12 cellular contexts compared by ENCODE assay signal in the genomic region with DNA sequence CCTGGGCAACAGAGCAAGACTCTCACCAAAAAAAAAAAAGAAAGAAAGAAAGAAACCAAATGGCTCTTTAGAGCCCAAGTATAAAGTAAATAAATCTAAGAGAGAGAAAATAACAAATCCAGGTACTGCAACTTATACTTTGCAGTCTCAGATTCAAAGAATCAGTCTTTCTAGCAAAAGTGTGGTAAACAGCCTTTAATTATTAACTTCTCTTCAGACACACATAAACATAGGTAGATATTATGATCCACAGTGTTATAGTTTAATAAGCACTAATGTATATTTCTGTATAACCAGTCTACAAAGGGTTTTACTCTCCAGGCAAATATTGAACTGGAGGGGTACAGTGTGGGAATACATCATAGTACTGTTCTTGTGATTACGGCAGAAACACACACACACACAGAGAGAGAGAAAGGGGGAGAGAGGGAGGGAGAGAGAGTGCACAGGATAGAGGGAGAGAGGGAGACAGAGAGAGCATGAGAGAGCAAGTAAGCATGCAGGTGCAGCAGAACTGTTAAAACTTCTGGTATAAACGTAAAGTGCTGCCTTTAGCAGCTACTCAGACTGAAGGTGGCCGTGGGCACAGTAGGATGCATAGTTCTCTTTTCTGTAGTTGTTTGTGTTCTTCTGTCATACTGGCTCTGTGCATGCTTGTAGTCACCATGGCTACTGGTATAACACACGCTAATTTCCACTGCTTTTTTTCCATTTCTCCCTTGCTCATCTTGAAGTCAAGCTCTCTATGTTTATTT. TPM values are rescaled to one million over a fixed set of nuclear protein-coding genes. Genes with fewer than 3 reads are reported as not detected.
DNase-seq lines count a peak whose midpoint lies in the region; ATAC-seq and FAIRE-seq lines count a peak whose summit lies in the region.
"Had no signal": no experiment of that assay in that cellular context is flagged by ENCODE, and none has a peak within 500 bp of the region (broad histone marks: within the 10 kb centered on the region; RNA-seq: fewer than 3 reads in every experiment).

No MANE protein-coding gene starts in this region.

- H3K27me3 Mint-ChIP-seq in activated T-helper 1 cell treated with anti-CD3 and anti-CD28 coated beads, Interleukin-12 subunit alpha, Interleukin-12 subunit beta, Interleukin-2, Interleukin-4 antibody, amounts not matched to agents 30 ng/mL and 10 ng/mL and 1 ng/mL, durations not matched to agents 14 hours and 24 hours and 36 hours (ENCODE audit: insufficient read depth): no peaks in the 10 kb centered on the region
- H3K27me3 Mint-ChIP-seq: activated naive CD4-positive, alpha-beta T cell treated with anti-CD3 and anti-CD28 coated beads, Interleukin-2, amount 50 U/mL, for 24 hours had no signal

- no peaks in the 10 kb centered on the region for H3K36me3 Mint-ChIP-seq in activated T-helper 1 cell treated with anti-CD3 and anti-CD28 coated beads, Interleukin-12 subunit alpha, Interleukin-12 subunit beta, Interleukin-2, Interleukin-4 antibody, amounts not matched to agents 30 ng/mL and 10 ng/mL and 1 ng/mL, durations not matched to agents 14 hours and 24 hours and 36 hours (ENCODE audit: low read depth)

- ATAC-seq in GM18508 (IDR thresholded peaks at IDR 0.05; ENCODE audit: insufficient read depth, unreplicated experiment): peak; percentile 53
- peak; percentile 68 for ATAC-seq in GM21619 (IDR thresholded peaks at IDR 0.05; ENCODE audit: unreplicated experiment)

- DNase-seq in HT1080 (ENCODE audit: low read depth) (peak; percentile 3), kidney tubule cell (ENCODE audit: low spot score) (peak; percentile 51), RCC 7860 (ENCODE audit: low spot score) (no peak), CD1c-positive myeloid dendritic cell (ENCODE audit: extremely low spot score) (no peak), DMS79 treated with DMSO at 0.1 percent for 48 hours (lab: John Stamatoyannopoulos, UW) (no peak)
- DNase-seq in activated T-helper 1 cell treated with anti-CD3 and anti-CD28 coated beads, Interleukin-12 subunit alpha, Interleukin-12 subunit beta, Interleukin-2, Interleukin-4 antibody, amounts not matched to agents 30 ng/mL and 10 ng/mL and 1 ng/mL, durations not matched to agents 14 hours and 24 hours and 36 hours (ENCODE audit: low spot score): no peak
- DNase-seq: esophagus squamous epithelium; NK-92 treated with Interleukin-12 subunit alpha and Interleukin-12 subunit beta, amount 100 ng/mL, for 24 hours had no signal

- no peak for FAIRE-seq in RCC 7860 (lab: Jason Lieb, UNC)
- FAIRE-seq: GM19239 had no signal

- peaks cover 6% of the 10 kb centered on the region for H3K4me1 Mint-ChIP-seq in activated T-helper 1 cell treated with anti-CD3 and anti-CD28 coated beads, Interleukin-12 subunit alpha, Interleukin-12 subunit beta, Interleukin-2, Interleukin-4 antibody, amounts not matched to agents 30 ng/mL and 10 ng/mL and 1 ng/mL, durations not matched to agents 14 hours and 24 hours and 36 hours (ENCODE audit: low read depth)

- intact Hi-C loops in activated T-helper 1 cell treated with anti-CD3 and anti-CD28 coated beads, Interleukin-12 subunit alpha, Interleukin-12 subunit beta, Interleukin-2, Interleukin-4 antibody, amounts not matched to agents 30 ng/mL and 10 ng/mL and 1 ng/mL, durations not matched to agents 14 hours and 24 hours and 36 hours (cut with micrococcal nuclease): no loop called here

- H3K9me3 Mint-ChIP-seq in activated T-helper 1 cell treated with anti-CD3 and anti-CD28 coated beads, Interleukin-12 subunit alpha, Interleukin-12 subunit beta, Interleukin-2, Interleukin-4 antibody, amounts not matched to agents 30 ng/mL and 10 ng/mL and 1 ng/mL, durations not matched to agents 14 hours and 24 hours and 36 hours: no peaks in the 10 kb centered on the region
- H3K9me3 Mint-ChIP-seq: activated naive CD4-positive, alpha-beta T cell treated with anti-CD3 and anti-CD28 coated beads, Interleukin-2, amount 50 U/mL, for 24 hours had no signal

- H3K4me3 Mint-ChIP-seq in activated T-helper 1 cell treated with anti-CD3 and anti-CD28 coated beads, Interleukin-12 subunit alpha, Interleukin-12 subunit beta, Interleukin-2, Interleukin-4 antibody, amounts not matched to agents 30 ng/mL and 10 ng/mL and 1 ng/mL, durations not matched to agents 14 hours and 24 hours and 36 hours: no peak overlapping the region
- H3K4me3 Mint-ChIP-seq: activated naive CD4-positive, alpha-beta T cell treated with anti-CD3 and anti-CD28 coated beads, Interleukin-2, amount 50 U/mL, for 24 hours had no signal

- H3K27ac Mint-ChIP-seq in activated T-helper 1 cell treated with anti-CD3 and anti-CD28 coated beads, Interleukin-12 subunit alpha, Interleukin-12 subunit beta, Interleukin-2, Interleukin-4 antibody, amounts not matched to agents 30 ng/mL and 10 ng/mL and 1 ng/mL, durations not matched to agents 14 hours and 24 hours and 36 hours: no peak overlapping the region
- H3K27ac Mint-ChIP-seq: activated naive CD4-positive, alpha-beta T cell treated with anti-CD3 and anti-CD28 coated beads, Interleukin-2, amount 50 U/mL, for 24 hours had no signal

RNA-seq across cellular contexts. Expression of gene MTMR2, which starts 32.3 kb away (rescaled TPM):
- total RNA-seq in HT1080 (2014; rRNA removed; shearing (Covaris generic)): 20.3 and 29.5 TPM in 2 replicates
- polyA plus RNA-seq in HT1080 (2015; cell fraction: cytosol; rRNA removed): 32.9 and 45.0 TPM in 2 replicates
- polyA plus RNA-seq in HT1080 (2015; cell fraction: nucleus; rRNA removed): 23.2 and 24.0 TPM in 2 replicates
- total RNA-seq in activated T-helper 1 cell treated with anti-CD3 and anti-CD28 coated beads, Interleukin-12 subunit alpha, Interleukin-12 subunit beta, Interleukin-2, Interleukin-4 antibody, amounts not matched to agents 30 ng/mL and 10 ng/mL and 1 ng/mL, durations not matched to agents 14 hours and 24 hours and 36 hours: 41.3 and 41.7 TPM in 2 replicates

Comparison
In these comparisons a context has a peak if more than half of its experiments do, and no peak if none do; other contexts are left out.
1. DNase-seq: peak in HT1080 (single experiment) and kidney tubule cell (single experiment); none in RCC 7860 (single experiment), activated T-helper 1 cell treated with anti-CD3 and anti-CD28 coated beads, Interleukin-12 subunit alpha, Interleukin-12 subunit beta, Interleukin-2, Interleukin-4 antibody, amounts not matched to agents 30 ng/mL and 10 ng/mL and 1 ng/mL, durations not matched to agents 14 hours and 24 hours and 36 hours (single experiment), CD1c-positive myeloid dendritic cell (single experiment) and DMS79 treated with DMSO at 0.1 percent for 48 hours (single experiment).